ENCODE assay signal across 9 cellular contexts in genomic region chr6:37381579-37381978, GRCh38. TPM values are rescaled to one million over a fixed set of nuclear protein-coding genes. Genes with fewer than 3 reads are reported as not detected.
A peak's percentile ranks its signal among the peaks of the same experiment; 100 is the strongest.
DNase-seq lines count a peak whose midpoint lies in the region; ATAC-seq and FAIRE-seq lines count a peak whose summit lies in the region.
"Had no signal": no experiment of that assay in that cellular context is flagged by ENCODE, and none has a peak within 500 bp of the region (broad histone marks: within the 10 kb centered on the region; RNA-seq: fewer than 3 reads in every experiment).

No MANE protein-coding gene starts in this region.

- FAIRE-seq in small intestine (lab: Jason Lieb, UNC), result no peak
- FAIRE-seq: A204.1 had no signal

- DNase-seq in NCI-H1092 treated with DMSO at 0.1 percent for 48 hours (lab: John Stamatoyannopoulos, UW) (peak; percentile 39), NCI-H1092 (lab: John Stamatoyannopoulos, UW) (no peak), NCI-H526 treated with DMSO at 0.1 percent for 48 hours (lab: John Stamatoyannopoulos, UW) (peak; percentile 64), left cardiac atrium (no peak), small intestine (peak; percentile 60), T1000 (lab: John Stamatoyannopoulos, UW) (no peak)
- DNase-seq in activated naive CD4-positive, alpha-beta T cell treated with anti-CD3 and anti-CD28 coated beads, Interleukin-2, amount 50 U/mL, for 16 hours, result peak; percentile 12

- WGBS in small intestine, 3 donors, result 28 to 37% (median 31%) methylated on average over 2 of the region's 2 CpGs

- intact Hi-C loops in left cardiac atrium (cut with DNase I), result loop anchor here (10.0 kb wide), 1 partner anchor 183 kb away; no protein-coding TSS in a partner anchor

- H3K4me1 ChIP-seq in small intestine (ENCODE audit: control insufficient read depth in 2 of 2, insufficient read depth in 1 of 2, low read depth in 1 of 2, low read length in 1 of 2), result no peaks in the 10 kb centered on the region

- peak; percentile 67 for ATAC-seq in HG03342 (IDR thresholded peaks at IDR 0.05; ENCODE audit: unreplicated experiment)
- peak; percentile 30 to 62 for ATAC-seq in left cardiac atrium

- no peak overlapping the region for H3K27ac ChIP-seq in small intestine (ENCODE audit: low read depth in 1 of 2, low read length in 1 of 2)

- no peaks in the 10 kb centered on the region for H3K9me3 ChIP-seq in small intestine (ENCODE audit: control insufficient read depth, low read depth)

- no peak overlapping the region for H3K4me3 ChIP-seq in small intestine (ENCODE audit: low read depth in 1 of 2, low read length in 2 of 2)

- no peaks in the 10 kb centered on the region for H3K27me3 ChIP-seq in small intestine (ENCODE audit: control insufficient read depth in 2 of 2, insufficient read depth in 2 of 2, low read length in 2 of 2)

- peaks cover 0 to 7% of the 10 kb centered on the region in 2 donors for H3K36me3 ChIP-seq in small intestine (ENCODE audit: control insufficient read depth in 2 of 2, insufficient read depth in 2 of 2, low read length in 2 of 2)

RNA-seq across cellular contexts. Expression of gene RNF8, which starts 27.8 kb away (rescaled TPM):
- 10 to 100 TPM; 18.1 to 19.1 TPM for total RNA-seq in left cardiac atrium
- 10 to 100 TPM; 12.7 to 13.5 (median 13.3) TPM for polyA plus RNA-seq in small intestine

RNA-seq across cellular contexts. Expression of gene CMTR1, which starts 51.4 kb away (rescaled TPM):
- total RNA-seq in left cardiac atrium, result 10 to 100 TPM; 28.4 to 30.1 TPM
- 10 to 100 TPM; 10.8 to 17.6 (median 12.3) TPM for polyA plus RNA-seq in small intestine

Comparison
In these comparisons a context has a peak if more than half of its experiments do, and no peak if none do; other contexts are left out.
1. DNase-seq: peak in NCI-H1092 treated with DMSO at 0.1 percent for 48 hours (single experiment), NCI-H526 treated with DMSO at 0.1 percent for 48 hours (single experiment), activated naive CD4-positive, alpha-beta T cell treated with anti-CD3 and anti-CD28 coated beads, Interleukin-2, amount 50 U/mL, for 16 hours (single experiment) and small intestine (single experiment); none in NCI-H1092 (single experiment), left cardiac atrium (single experiment) and T1000 (single experiment).